13 cellular contexts compared by ENCODE assay signal in the genomic region with DNA sequence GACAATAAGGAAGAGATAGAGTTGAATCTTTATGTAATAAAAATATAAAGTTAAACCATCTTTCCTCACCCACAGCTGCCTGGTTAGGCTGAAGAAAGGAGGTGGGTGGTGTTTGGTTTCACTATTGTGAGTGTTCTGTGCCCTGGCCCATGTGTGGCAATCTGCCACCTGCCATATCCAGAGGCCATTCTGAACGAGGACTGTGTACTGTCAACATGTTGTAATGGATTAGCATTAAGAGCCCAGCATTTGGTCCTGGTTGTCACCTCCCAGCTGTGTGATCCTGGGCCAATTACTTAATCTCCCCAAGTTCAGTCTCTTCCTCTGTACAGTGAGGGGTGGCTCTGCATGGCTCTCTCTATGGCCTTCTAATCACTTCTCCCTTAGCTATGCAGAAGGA.
DNase-seq lines count a peak whose midpoint lies in the region; ATAC-seq and TF ChIP-seq lines count a peak whose summit lies in the region.
"Had no signal": no experiment of that assay in that cellular context is flagged by ENCODE, and none has a peak within 500 bp of the region (broad histone marks: within the 10 kb centered on the region; RNA-seq: fewer than 3 reads in every experiment).

No MANE protein-coding gene starts in this region.

- H3K4me3 ChIP-seq in WERI-Rb-1 (ENCODE audit: low read depth, low read length) (no peak overlapping the region), prostate gland (no peak overlapping the region)
- H3K4me3 ChIP-seq: adrenal gland, GM23338, pancreas had no signal

- ATAC-seq in HG03039 (IDR thresholded peaks at IDR 0.05; ENCODE audit: unreplicated experiment) (no peak), HG03439 (IDR thresholded peaks at IDR 0.05; ENCODE audit: unreplicated experiment) (no peak)
- ATAC-seq: activated CD4-positive, CD25-positive, alpha-beta regulatory T cell treated with anti-CD3 and anti-CD28 coated beads, Interleukin-2, amount 50 U/mL, for 24 hours; GM23338 had no signal

- TF ChIP-seq POLR2A in prostate gland (IDR thresholded peaks at IDR 0.05), result no peak

- H3K27ac ChIP-seq in WERI-Rb-1 (peak overlapping the region; percentile 13), prostate gland (peak overlapping the region; percentile 10 to 24)

- WGBS in prostate gland, result 0% methylated on average over 1 of the region's 1 CpG

- TF ChIP-seq CTCF in WERI-Rb-1 (IDR thresholded peaks at IDR 0.05; ENCODE audit: low read depth, low read length) (no peak), prostate gland (IDR thresholded peaks at IDR 0.05) (no peak)

- H3K27me3 ChIP-seq in WERI-Rb-1 (ENCODE audit: insufficient read depth, low read depth, severe bottlenecking) (no peaks in the 10 kb centered on the region), prostate gland (replicated peaks; ENCODE audit: insufficient read depth) (no peaks in the 10 kb centered on the region)
- H3K27me3 ChIP-seq: adrenal gland, pancreas had no signal

- DNase-seq in DMS 273 treated with DMSO at 0.1 percent for 48 hours (lab: John Stamatoyannopoulos, UW) (peak; percentile 9), NCI-H2107 (lab: John Stamatoyannopoulos, UW) (peak; percentile 34), WERI-Rb-1 (peak; percentile 79), prostate gland (ENCODE audit: low spot score) (no peak), NCI-H1694 treated with DMSO at 0.1 percent for 48 hours (lab: John Stamatoyannopoulos, UW) (no peak), amniotic stem cell (lab: John Stamatoyannopoulos, UW) (no peak)
- DNase-seq: pancreas; stimulated activated CD4-positive, alpha-beta T cell treated with anti-CD3 and anti-CD28 coated beads, Interleukin-2, amount 100 ng/mL, for 24 hours had no signal

- peaks cover 6% of the 10 kb centered on the region for H3K4me1 ChIP-seq in prostate gland (replicated peaks)

- H3K36me3 ChIP-seq in WERI-Rb-1, result no peaks in the 10 kb centered on the region
- H3K36me3 ChIP-seq in prostate gland, result no peaks in the 10 kb centered on the region
- H3K36me3 ChIP-seq: adrenal gland, pancreas had no signal

- H3K9me3 ChIP-seq in WERI-Rb-1 (ENCODE audit: severe bottlenecking), result peaks cover 13% of the 10 kb centered on the region
- H3K9me3 ChIP-seq in prostate gland, result no peaks in the 10 kb centered on the region
- H3K9me3 ChIP-seq: pancreas had no signal

- intact Hi-C loops in prostate gland (cut with DNase I), result no loop called here

Comparison
In these comparisons a context has a peak if more than half of its experiments do, and no peak if none do; other contexts are left out.
1. DNase-seq: peak in DMS 273 treated with DMSO at 0.1 percent for 48 hours (single experiment), NCI-H2107 (single experiment) and WERI-Rb-1 (single experiment); none in prostate gland (single experiment), NCI-H1694 treated with DMSO at 0.1 percent for 48 hours (single experiment) and amniotic stem cell (single experiment).